In genomic region chr3:11803977-11804903, GRCh38 we compare ENCODE assay signal across 1 cellular context.
TF ChIP-seq lines count a peak whose summit lies in the region.

No MANE protein-coding gene starts in this region.

TF ChIP-seq in K562, 482 proteins besides CTCF, POLR2A, EP300 and RAD21 (continued from another document):
- TF ChIP-seq DEAF1 (CRISPR knock-in tag; IDR thresholded peaks at IDR 0.05), result 0 out of 2 replicates have a peak, but pooled peaks have one; percentile 15
- no peak for TF ChIP-seq ZNF780A (CRISPR knock-in tag; IDR thresholded peaks at IDR 0.05)
- peak; percentile 32 for TF ChIP-seq CTCFL (IDR thresholded peaks at IDR 0.05; ENCODE audit: borderline replicate concordance, insufficient read depth, low read depth, low read length, poor library complexity, severe bottlenecking)
- TF ChIP-seq ZNF57 (CRISPR knock-in tag; IDR thresholded peaks at IDR 0.05), result no peak
